14 cellular contexts compared by ENCODE assay signal in genomic region chrX:9610774-9611392, GRCh38.
DNase-seq lines count a peak whose midpoint lies in the region; ATAC-seq, FAIRE-seq and TF ChIP-seq lines count a peak whose summit lies in the region.
"Had no signal": no experiment of that assay in that cellular context is flagged by ENCODE, and none has a peak within 500 bp of the region (broad histone marks: within the 10 kb centered on the region; RNA-seq: fewer than 3 reads in every experiment).

No MANE protein-coding gene starts in this region.

- intact Hi-C loops in endothelial cell of umbilical vein (cut with micrococcal nuclease), result loop anchor here (1.0 to 2.0 kb wide), 2 partner anchors 76 to 146 kb away; partner anchors contain the start of gene TBL1X

- no peak overlapping the region for H4K91ac ChIP-seq in neuronal stem cell (ENCODE audit: low read depth, low read length, poor library complexity)

- H3K27me3 ChIP-seq in endothelial cell of umbilical vein (ENCODE audit: control insufficient read depth in 2 of 2, insufficient read depth in 2 of 2, low read length in 2 of 2), result no peaks in the 10 kb centered on the region
- no peaks in the 10 kb centered on the region for H3K27me3 ChIP-seq in neuronal stem cell (ENCODE audit: control insufficient read depth in 3 of 3, insufficient read depth in 3 of 3, low read depth in 1 of 3, low read length in 3 of 3)
- H3K27me3 ChIP-seq: suprapubic skin had no signal

- TF ChIP-seq CTCF in endothelial cell of umbilical vein (IDR thresholded peaks at IDR 0.05; ENCODE audit: extremely low read depth in 1 of 2, insufficient read depth in 1 of 2, low read depth in 1 of 2, low read length in 2 of 2) (no peak), GM10266 (IDR thresholded peaks at IDR 0.05; ENCODE audit: control insufficient read depth, insufficient read depth, low read depth, missing control alignments) (no peak)

- no peaks in the 10 kb centered on the region for H3K9me3 ChIP-seq in endothelial cell of umbilical vein (replicated peaks; ENCODE audit: control insufficient read depth, insufficient read depth, low read length)
- H3K9me3 ChIP-seq in neuronal stem cell (replicated peaks in 1 of 2; ENCODE audit: control insufficient read depth in 2 of 2, insufficient read depth in 1 of 2, low read depth in 1 of 2, low read length in 2 of 2), result no peaks in the 10 kb centered on the region
- H3K9me3 ChIP-seq: suprapubic skin had no signal

- FAIRE-seq in endothelial cell of umbilical vein (lab: Jason Lieb, UNC), result peak; percentile 97
- FAIRE-seq: colon had no signal

- peaks cover 3% of the 10 kb centered on the region for H3K79me1 ChIP-seq in neuronal stem cell (ENCODE audit: low read depth, low read length)

- peak overlapping the region; percentile 66 for H3K27ac ChIP-seq in endothelial cell of umbilical vein (ENCODE audit: insufficient read depth, low read depth, low read length)
- peak overlapping the region; percentile 26 for H3K27ac ChIP-seq in neuronal stem cell (replicated peaks; ENCODE audit: low read length)
- H3K27ac ChIP-seq: KMS-11, suprapubic skin had no signal

- H2AFZ ChIP-seq in endothelial cell of umbilical vein (ENCODE audit: low read depth, low read length), result no peak overlapping the region
- H2AFZ ChIP-seq in neuronal stem cell (ENCODE audit: low read length), result no peak overlapping the region

- TF ChIP-seq POLR2A in endothelial cell of umbilical vein (IDR thresholded peaks at IDR 0.05; ENCODE audit: low read depth, low read length), result no peak

- H3K79me2 ChIP-seq in endothelial cell of umbilical vein (ENCODE audit: control insufficient read depth, insufficient read depth, low read length), result no peaks in the 10 kb centered on the region

- H2BK15ac ChIP-seq in neuronal stem cell (ENCODE audit: low read length), result no peak overlapping the region

- H3K4me3 ChIP-seq in endothelial cell of umbilical vein (replicated peaks in 1 of 3; ENCODE audit: insufficient read depth in 1 of 3, low read depth in 1 of 3, low read length in 3 of 3) (no peak overlapping the region), neuronal stem cell (ENCODE audit: low read length in 2 of 2) (no peak overlapping the region)
- H3K4me3 ChIP-seq: suprapubic skin had no signal

- H3K9ac ChIP-seq in endothelial cell of umbilical vein (replicated peaks; ENCODE audit: extremely low read depth, insufficient read depth, low read length) (peak overlapping the region; percentile 13), neuronal stem cell (ENCODE audit: low read depth, low read length, poor library complexity) (no peak overlapping the region)
- H3K9ac ChIP-seq: KMS-11 had no signal

- no peak overlapping the region for H3K4ac ChIP-seq in neuronal stem cell (ENCODE audit: low read length)

- POLR2A ChIA-PET in endothelial cell of umbilical vein (lab: Charles Lee), result no interaction called here

- dilution Hi-C loops in endothelial cell of umbilical vein (cut with MboI; ENCODE audit: extremely low pct_ligation_motif_present, low sequenced_read_pairs), result no loop called here

- no CpG with 5 or more reads among the region's 5 CpGs for WGBS in neuronal stem cell (ENCODE audit: extremely low coverage in 2 of 2, insufficient read length in 2 of 2, insufficient replicate concordance in 1 of 2), 2 donors

- no peak overlapping the region for H2BK5ac ChIP-seq in neuronal stem cell (ENCODE audit: low read length)

- DNase-seq in M059J (ENCODE audit: low read depth) (peak; percentile 44), endothelial cell of umbilical vein (ENCODE audit: low read depth, low spot score) (peak; percentile 77), neuronal stem cell (ENCODE audit: low spot score) (no peak), GM10266 (ENCODE audit: extremely low spot score) (no peak), NCI-H2171 treated with DMSO at 0.1 percent for 48 hours (lab: John Stamatoyannopoulos, UW) (no peak)
- no peak for DNase-seq in activated CD4-positive, CD25-positive, alpha-beta regulatory T cell treated with anti-CD3 and anti-CD28 coated beads, Interleukin-2, amount 50 U/mL, for 72 hours
- DNase-seq: activated naive CD4-positive, alpha-beta T cell; natural killer cell; T-helper 9 cell had no signal

- BruUV-seq in endothelial cell of umbilical vein (replicated peaks; lab: Mats Ljungman, UMichigan), result no TSS peak

- no peak overlapping the region for H4K8ac ChIP-seq in neuronal stem cell (ENCODE audit: low read depth, low read length)

- H3K18ac ChIP-seq in neuronal stem cell (ENCODE audit: low read length), result no peak overlapping the region

- no peak overlapping the region for H2BK120ac ChIP-seq in neuronal stem cell (ENCODE audit: low read depth, low read length)

- H3K14ac ChIP-seq in neuronal stem cell (ENCODE audit: low read length), result no peak overlapping the region

- H2AK5ac ChIP-seq in neuronal stem cell (ENCODE audit: low read depth, low read length), result no peak overlapping the region

- ATAC-seq in GM18867 (IDR thresholded peaks at IDR 0.05; ENCODE audit: unreplicated experiment), result peak; percentile 31
- ATAC-seq: natural killer cell, Panc1 had no signal

- H4K20me1 ChIP-seq in endothelial cell of umbilical vein (replicated peaks; ENCODE audit: control insufficient read depth, extremely low read depth, insufficient read depth, low read length), result no peaks in the 10 kb centered on the region

- peaks cover 20% of the 10 kb centered on the region for H3K4me1 ChIP-seq in endothelial cell of umbilical vein (ENCODE audit: control insufficient read depth, extremely low read depth, insufficient read depth, low read length)
- peaks cover 0 to 9% of the 10 kb centered on the region in 2 donors for H3K4me1 ChIP-seq in neuronal stem cell (ENCODE audit: control insufficient read depth in 2 of 2, insufficient read depth in 1 of 2, low read depth in 1 of 2, low read length in 2 of 2)
- H3K4me1 ChIP-seq: suprapubic skin had no signal

- no peak overlapping the region for H3K23ac ChIP-seq in neuronal stem cell (ENCODE audit: low read depth, low read length, poor library complexity)

- H3K36me3 ChIP-seq in endothelial cell of umbilical vein (ENCODE audit: control insufficient read depth in 2 of 2, extremely low read depth in 1 of 2, insufficient read depth in 2 of 2, low read length in 2 of 2), result no peaks in the 10 kb centered on the region
- H3K36me3 ChIP-seq in neuronal stem cell (replicated peaks in 1 of 2; ENCODE audit: control insufficient read depth in 2 of 2, insufficient read depth in 2 of 2, low read length in 2 of 2), result no peaks in the 10 kb centered on the region
- H3K36me3 ChIP-seq: suprapubic skin had no signal

- CTCF ChIA-PET in endothelial cell of umbilical vein (lab: Charles Lee), result interaction anchor here (0.7 to 1.2 kb wide), 4 partner anchors 9 to 148 kb away, joined by 3 read pairs; no protein-coding TSS in a partner anchor

- H3K4me2 ChIP-seq in endothelial cell of umbilical vein (ENCODE audit: insufficient read depth, low read length) (peak overlapping the region; percentile 87), neuronal stem cell (ENCODE audit: insufficient read depth, low read length, poor library complexity, severe bottlenecking) (no peak overlapping the region)
- H3K4me2 ChIP-seq: KMS-11 had no signal

- H2BK12ac ChIP-seq in neuronal stem cell (ENCODE audit: low read length), result no peak overlapping the region

- H3K9me1 ChIP-seq in endothelial cell of umbilical vein (replicated peaks; ENCODE audit: control insufficient read depth, extremely low read depth, insufficient read depth, low read length), result no peaks in the 10 kb centered on the region

TF ChIP-seq in endothelial cell of umbilical vein, 7 proteins besides CTCF, POLR2A, EP300 and RAD21:
- peak; percentile 56 for TF ChIP-seq FOS (IDR thresholded peaks at IDR 0.05; ENCODE audit: borderline replicate concordance, insufficient read depth, low read length)
- TF ChIP-seq JUN (IDR thresholded peaks at IDR 0.05; ENCODE audit: borderline replicate concordance, insufficient read depth, insufficient read length, low read depth), result peak; percentile 36
- TF ChIP-seq MAX (IDR thresholded peaks at IDR 0.05; ENCODE audit: insufficient read depth, insufficient read length), result no peak
- no peak for TF ChIP-seq MYC (IDR thresholded peaks at IDR 0.05; ENCODE audit: low read depth, low read length)
- TF ChIP-seq GATA2 (IDR thresholded peaks at IDR 0.05; ENCODE audit: insufficient read depth, insufficient read length, low read depth, low read length), result no peak
- no peak for TF ChIP-seq POLR2AphosphoS5 (IDR thresholded peaks at IDR 0.05; ENCODE audit: insufficient read depth, low read depth, low read length)
- no peak for TF ChIP-seq EZH2 (IDR thresholded peaks at IDR 0.05; ENCODE audit: borderline replicate concordance, low read depth, low read length, severe bottlenecking)

Comparison
In these comparisons a context has a peak if more than half of its experiments do, and no peak if none do; other contexts are left out.
1. DNase-seq: peak in M059J (single experiment) and endothelial cell of umbilical vein (single experiment); none in neuronal stem cell (single experiment), GM10266 (single experiment), NCI-H2171 treated with DMSO at 0.1 percent for 48 hours (single experiment) and activated CD4-positive, CD25-positive, alpha-beta regulatory T cell treated with anti-CD3 and anti-CD28 coated beads, Interleukin-2, amount 50 U/mL, for 72 hours (single experiment).